Comparison of ENCODE assay signal across 1 cellular context in the genomic region with DNA sequence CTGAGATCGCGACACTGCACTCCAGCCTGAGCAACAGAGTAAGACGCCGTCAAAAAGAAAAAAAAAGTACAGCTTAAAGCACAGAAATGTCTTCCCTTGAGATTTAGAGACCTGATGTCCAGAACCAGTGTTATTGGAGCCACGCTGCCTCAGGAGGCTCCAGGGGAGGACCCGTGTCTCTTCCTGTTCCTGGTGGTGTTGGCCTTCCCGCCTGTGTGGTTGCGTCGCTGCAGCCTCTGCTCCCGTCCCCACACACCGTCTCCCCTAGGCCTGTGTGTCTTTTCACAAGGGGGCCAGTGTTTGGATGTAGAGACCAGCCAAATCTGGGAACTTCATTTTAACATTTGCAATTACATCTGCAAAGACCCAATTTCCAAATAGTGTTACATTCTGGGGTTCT.
A peak's percentile ranks its signal among the peaks of the same experiment; 100 is the strongest.
TF ChIP-seq lines count a peak whose summit lies in the region.

No MANE protein-coding gene starts in this region.

TF ChIP-seq in HepG2, 621 proteins besides CTCF, POLR2A, EP300 and RAD21:
- TF ChIP-seq ZNF468 (CRISPR knock-in tag; IDR thresholded peaks at IDR 0.05) (no peak), CEBPB (IDR thresholded peaks at IDR 0.05; ENCODE audit: borderline replicate concordance, low read depth, low read length) (peak; percentile 70; the same call in 1 of the 2 replicates), CEBPG (CRISPR knock-in tag; IDR thresholded peaks at IDR 0.05) (peak; percentile 51)
TF ChIP-seq in HepG2: peak in this region for 2.
